18 cellular contexts compared by ENCODE assay signal in genomic region chr22:23234409-23235161, GRCh38. TPM values are rescaled to one million over a fixed set of nuclear protein-coding genes. Genes with fewer than 3 reads are reported as not detected.
A peak's percentile ranks its signal among the peaks of the same experiment; 100 is the strongest.
DNase-seq lines count a peak whose midpoint lies in the region; ATAC-seq and TF ChIP-seq lines count a peak whose summit lies in the region.
"Had no signal": no experiment of that assay in that cellular context is flagged by ENCODE, and none has a peak within 500 bp of the region (broad histone marks: within the 10 kb centered on the region; RNA-seq: fewer than 3 reads in every experiment).

No MANE protein-coding gene starts in this region.

- no peak overlapping the region for H3K9ac ChIP-seq in mammary epithelial cell (ENCODE audit: insufficient read depth, low read length)

- dilution Hi-C loops in mammary epithelial cell (cut with HindIII; ENCODE audit: low sequenced_read_pairs) = no loop called here

- in situ Hi-C loops in mammary epithelial cell (cut with MboI; ENCODE audit: low sequenced_read_pairs in 2 of 2) = loop anchor here in 1 of 2 donors (10.0 kb wide), 1 partner anchor 50 kb away; the partner anchor contains the start of gene BCR

- no TSS peak for BruUV-seq in MCF 10A (replicated peaks; lab: Mats Ljungman, UMichigan)
- BruUV-seq in mammary epithelial cell (replicated peaks; lab: Mats Ljungman, UMichigan) = no TSS peak

- POLR2A ChIA-PET in MCF 10A (lab: Yijun Ruan, JAX) = no interaction called here

- H3K79me2 ChIP-seq in mammary epithelial cell (ENCODE audit: insufficient read depth, low read length) (peaks cover 97% of the 10 kb centered on the region), hepatocyte (peaks cover 98% of the 10 kb centered on the region)

- TF ChIP-seq CTCF in MCF 10A (IDR thresholded peaks at IDR 0.05; ENCODE audit: unreplicated experiment) (no peak), mammary epithelial cell (conservative IDR thresholded peaks at IDR 0.05 in 1 of 2, IDR thresholded peaks at IDR 0.05 in 1 of 2; ENCODE audit: extremely low read depth in 1 of 2, insufficient read depth in 1 of 2, low read depth in 1 of 2, low read length in 2 of 2) (no peak), hepatocyte (IDR thresholded peaks at IDR 0.05; ENCODE audit: poor library complexity) (no peak)

- H3K9me3 Mint-ChIP-seq in MCF 10A (ENCODE audit: unreplicated experiment) = no peaks in the 10 kb centered on the region
- no peaks in the 10 kb centered on the region for H3K9me3 Mint-ChIP-seq in stimulated activated memory B cell treated with anti-CD40 and anti-IgM and Interleukin-4, amounts not matched to agents 10 μg/mL and 1 μg/mL and 100 μg/mL, for 72 hours
- H3K9me3 Mint-ChIP-seq: activated T-helper 1 cell treated with anti-CD3 and anti-CD28 coated beads, Interleukin-12 subunit alpha, Interleukin-12 subunit beta, Interleukin-2, Interleukin-4 antibody, amounts not matched to agents 30 ng/mL and 10 ng/mL and 1 ng/mL, durations not matched to agents 14 hours and 24 hours and 36 hours had no signal

- no peaks in the 10 kb centered on the region for H3K27me3 Mint-ChIP-seq in MCF 10A (ENCODE audit: insufficient read depth, unreplicated experiment)
- H3K27me3 Mint-ChIP-seq in stimulated activated memory B cell treated with anti-CD40 and anti-IgM and Interleukin-4, amounts not matched to agents 10 μg/mL and 1 μg/mL and 100 μg/mL, for 72 hours = peaks cover 9% of the 10 kb centered on the region

- H3K36me3 ChIP-seq in mammary epithelial cell (ENCODE audit: insufficient read depth, low read length) = no peaks in the 10 kb centered on the region
- peaks cover 7% of the 10 kb centered on the region for H3K36me3 ChIP-seq in SJSA1
- H3K36me3 ChIP-seq in hepatocyte (replicated peaks; ENCODE audit: insufficient read depth, low read depth) = no peaks in the 10 kb centered on the region
- H3K36me3 ChIP-seq: colonic mucosa, gastrocnemius medialis, MG63 had no signal

- no peak overlapping the region for H2AFZ ChIP-seq in mammary epithelial cell (ENCODE audit: low read depth, low read length)
- no peak overlapping the region for H2AFZ ChIP-seq in hepatocyte

- no peak for ATAC-seq in stimulated activated memory B cell treated with anti-CD40 and anti-IgM and Interleukin-4, amounts not matched to agents 10 μg/mL and 1 μg/mL and 100 μg/mL, for 72 hours
- ATAC-seq in HG02884 (IDR thresholded peaks at IDR 0.05; ENCODE audit: unreplicated experiment) = no peak
- no peak for ATAC-seq in GM18870 (IDR thresholded peaks at IDR 0.05; ENCODE audit: unreplicated experiment)
- ATAC-seq: gastrocnemius medialis had no signal

- H3K4me3 Mint-ChIP-seq in MCF 10A (ENCODE audit: unreplicated experiment) = no peak overlapping the region
- H3K4me3 Mint-ChIP-seq in stimulated activated memory B cell treated with anti-CD40 and anti-IgM and Interleukin-4, amounts not matched to agents 10 μg/mL and 1 μg/mL and 100 μg/mL, for 72 hours = no peak overlapping the region
- H3K4me3 Mint-ChIP-seq: activated T-helper 1 cell treated with anti-CD3 and anti-CD28 coated beads, Interleukin-12 subunit alpha, Interleukin-12 subunit beta, Interleukin-2, Interleukin-4 antibody, amounts not matched to agents 30 ng/mL and 10 ng/mL and 1 ng/mL, durations not matched to agents 14 hours and 24 hours and 36 hours had no signal

- no peaks in the 10 kb centered on the region for H3K9me2 ChIP-seq in hepatocyte (replicated peaks; ENCODE audit: insufficient read depth)

- H3K9me3 ChIP-seq in mammary epithelial cell (replicated peaks; ENCODE audit: insufficient read depth, low read length) = no peaks in the 10 kb centered on the region
- peaks cover 5% of the 10 kb centered on the region; the same call in 1 of the 2 replicates for H3K9me3 ChIP-seq in SJSA1 (replicated peaks)
- H3K9me3 ChIP-seq in hepatocyte (ENCODE audit: low read depth) = no peaks in the 10 kb centered on the region
- H3K9me3 ChIP-seq: colonic mucosa, gastrocnemius medialis, left lung, MG63 had no signal

- CTCF ChIA-PET in MCF 10A (lab: Yijun Ruan, JAX) (interaction anchor here (0.7 kb wide), 1 partner anchor 43 kb away, joined by 3 read pairs; no protein-coding TSS in a partner anchor), mammary epithelial cell (lab: Charles Lee; ENCODE audit: low non-redundant PET) (no interaction called here)

- H3K27me3 ChIP-seq in mammary epithelial cell (ENCODE audit: insufficient read depth, low read length) (no peaks in the 10 kb centered on the region), SJSA1 (replicated peaks) (no peaks in the 10 kb centered on the region), hepatocyte (no peaks in the 10 kb centered on the region)
- H3K27me3 ChIP-seq: colonic mucosa, left lung, MG63 had no signal

- H3K27ac ChIP-seq in mammary epithelial cell (ENCODE audit: insufficient read depth, low read depth, low read length) = no peak overlapping the region
- H3K27ac ChIP-seq in SJSA1 = peak overlapping the region; percentile 17
- peak overlapping the region; percentile 13 for H3K27ac ChIP-seq in hepatocyte
- H3K27ac ChIP-seq: colonic mucosa, epithelial cell of prostate, gastrocnemius medialis, left lung had no signal

- H3K4me3 ChIP-seq in mammary epithelial cell (replicated peaks in 1 of 3; ENCODE audit: insufficient read depth in 1 of 3, low read depth in 2 of 3, low read length in 3 of 3) (no peak overlapping the region), SJSA1 (no peak overlapping the region), hepatocyte (no peak overlapping the region)
- H3K4me3 ChIP-seq: colonic mucosa, gastrocnemius medialis, left lung, MG63 had no signal

- 98% methylated on average over 18 of the region's 19 CpGs for WGBS in mammary epithelial cell (ENCODE audit: low coverage, missing lambda C conversion rate)
- 96% methylated on average over 12 of the region's 19 CpGs for WGBS in hepatocyte (ENCODE audit: low lambda C conversion rate, missing lambda C conversion rate)

- H3K36me3 Mint-ChIP-seq in MCF 10A (ENCODE audit: insufficient read depth, unreplicated experiment) = no peaks in the 10 kb centered on the region
- H3K36me3 Mint-ChIP-seq in stimulated activated memory B cell treated with anti-CD40 and anti-IgM and Interleukin-4, amounts not matched to agents 10 μg/mL and 1 μg/mL and 100 μg/mL, for 72 hours = peaks cover 18% of the 10 kb centered on the region

- H3K4me1 Mint-ChIP-seq in MCF 10A (ENCODE audit: insufficient read depth, unreplicated experiment) = peaks cover 12% of the 10 kb centered on the region
- peaks cover 32% of the 10 kb centered on the region for H3K4me1 Mint-ChIP-seq in stimulated activated memory B cell treated with anti-CD40 and anti-IgM and Interleukin-4, amounts not matched to agents 10 μg/mL and 1 μg/mL and 100 μg/mL, for 72 hours

- H4K20me1 ChIP-seq in mammary epithelial cell (ENCODE audit: insufficient read depth, low read length) (no peaks in the 10 kb centered on the region), hepatocyte (ENCODE audit: insufficient read depth, poor library complexity, severe bottlenecking) (peaks cover 71% of the 10 kb centered on the region)

- peak overlapping the region; percentile 51 for H3K27ac Mint-ChIP-seq in MCF 10A (ENCODE audit: low read depth, unreplicated experiment)
- peak overlapping the region; percentile 40 for H3K27ac Mint-ChIP-seq in stimulated activated memory B cell treated with anti-CD40 and anti-IgM and Interleukin-4, amounts not matched to agents 10 μg/mL and 1 μg/mL and 100 μg/mL, for 72 hours
- H3K27ac Mint-ChIP-seq: activated T-helper 1 cell treated with anti-CD3 and anti-CD28 coated beads, Interleukin-12 subunit alpha, Interleukin-12 subunit beta, Interleukin-2, Interleukin-4 antibody, amounts not matched to agents 30 ng/mL and 10 ng/mL and 1 ng/mL, durations not matched to agents 14 hours and 24 hours and 36 hours had no signal

- H3K4me1 ChIP-seq in mammary epithelial cell (ENCODE audit: insufficient read depth, low read length) (no peaks in the 10 kb centered on the region), SJSA1 (replicated peaks) (peaks cover 45% of the 10 kb centered on the region), hepatocyte (ENCODE audit: insufficient read depth) (peaks cover 14% of the 10 kb centered on the region)
- H3K4me1 ChIP-seq: colonic mucosa had no signal

- intact Hi-C loops in MCF 10A (cut with micrococcal nuclease) = no loop called here
- intact Hi-C loops in mammary epithelial cell (cut with micrococcal nuclease) = no loop called here

- no peak overlapping the region for H3K4me2 ChIP-seq in mammary epithelial cell (ENCODE audit: insufficient read depth, low read depth, low read length)
- H3K4me2 ChIP-seq in hepatocyte = peak overlapping the region; percentile 43

- DNase-seq in MCF 10A (ENCODE audit: unreplicated experiment) = no peak
- DNase-seq in mammary epithelial cell = no peak
- no peak for DNase-seq in SJSA1 (ENCODE audit: low read depth in 1 of 2, low spot score in 2 of 2)
- DNase-seq in hepatocyte (ENCODE audit: low spot score) = no peak
- DNase-seq in NCI-H1092 treated with DMSO at 0.1 percent for 48 hours (lab: John Stamatoyannopoulos, UW) = no peak
- DNase-seq: activated CD4-positive, alpha-beta T cell treated with anti-CD3 and anti-CD28 coated beads for 4 hours; colonic mucosa; DMS153; gastrocnemius medialis; left lung; NCI-H1930; T-helper 9 cell had no signal

RNA-seq across cellular contexts. Expression of gene BCR, which starts 54.3 kb away (rescaled TPM):
- total RNA-seq in MCF 10A (2022) = 62.2 and 77.9 TPM in 2 replicates
- total RNA-seq in mammary epithelial cell = 10 to 100 TPM; 67.7 to 69.7 TPM
- polyA plus RNA-seq in mammary epithelial cell = 59.1 TPM
- 235 TPM for polyA minus RNA-seq in mammary epithelial cell
- total RNA-seq in SJSA1 (2014; rRNA removed; shearing (Covaris generic)) = 27.0 and 28.6 TPM in 2 replicates
- 42.2 and 50.4 TPM in 2 replicates for total RNA-seq in hepatocyte
- 38.8 and 41.3 TPM in 2 replicates for polyA plus RNA-seq in hepatocyte
